1 cellular context compared by ENCODE assay signal in the genomic region with DNA sequence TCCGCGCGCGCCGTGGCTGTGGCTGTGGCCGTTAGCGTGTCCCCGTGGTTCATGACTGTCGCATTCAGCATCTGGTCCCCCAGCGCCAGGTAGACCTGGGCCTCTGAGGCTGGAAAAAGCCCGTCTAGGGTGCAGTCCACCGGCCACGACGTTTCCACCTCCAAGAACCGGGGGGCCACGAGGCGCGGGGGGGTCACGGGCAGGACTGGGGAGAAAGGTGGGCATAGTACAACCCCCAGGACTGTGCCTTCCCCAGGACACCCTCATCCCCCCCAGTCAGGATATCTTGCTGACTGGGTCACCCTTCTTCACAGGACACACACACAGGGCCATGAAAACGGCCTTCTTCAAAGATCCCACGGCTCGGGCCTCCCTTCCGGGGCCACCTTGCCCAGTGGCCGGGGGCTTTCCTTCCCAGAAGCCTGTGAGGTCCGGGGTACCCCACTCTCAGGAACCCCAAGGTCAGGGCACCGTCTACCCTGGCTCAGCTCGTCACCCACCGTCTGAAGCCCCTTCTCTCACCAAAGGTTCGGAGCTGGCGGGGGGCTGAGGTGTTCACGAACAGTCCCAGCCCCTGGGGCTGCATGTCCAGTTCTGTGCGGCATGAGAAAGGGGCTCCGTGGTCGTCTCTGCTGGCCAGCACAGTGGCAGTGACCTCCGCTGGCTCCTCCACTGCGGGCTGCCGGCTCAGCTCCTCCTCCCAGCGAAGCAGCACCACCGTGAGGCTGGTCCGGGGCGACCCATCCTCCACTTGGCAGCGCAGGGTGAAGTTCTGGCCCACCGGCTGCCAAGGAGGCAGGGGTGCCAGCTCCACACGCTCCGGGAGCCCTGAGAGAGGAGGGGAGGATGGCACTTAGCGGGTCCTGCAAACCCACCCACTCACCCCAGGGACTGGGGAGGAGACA.
TF ChIP-seq lines count a peak whose summit lies in the region.

No MANE protein-coding gene starts in this region.

TF ChIP-seq in K562, 482 proteins besides CTCF, POLR2A, EP300 and RAD21 (continued from another document and continues in another):
- TF ChIP-seq PBX2 (CRISPR knock-in tag; IDR thresholded peaks at IDR 0.05; ENCODE audit: low read depth) = no peak
- no peak for TF ChIP-seq PBX2 (tag; conservative IDR thresholded peaks at IDR 0.05; ENCODE audit: low read depth)
- 0 out of 2 replicates have a peak, but pooled peaks have one; percentile 70 for TF ChIP-seq RBM14 (IDR thresholded peaks at IDR 0.05; ENCODE audit: borderline replicate concordance, insufficient read depth, low read depth, low read length)
- TF ChIP-seq DDX20 (tag; IDR thresholded peaks at IDR 0.05; ENCODE audit: low read depth) = no peak
- TF ChIP-seq MTA3 (IDR thresholded peaks at IDR 0.05; ENCODE audit: borderline replicate concordance) = no peak
- no peak for TF ChIP-seq ZNF79 (CRISPR knock-in tag; IDR thresholded peaks at IDR 0.05; ENCODE audit: low read depth)
- TF ChIP-seq PHF20 (IDR thresholded peaks at IDR 0.05; ENCODE audit: partially characterized antibody) = no peak
- no peak for TF ChIP-seq STAT6 (CRISPR knock-in tag; IDR thresholded peaks at IDR 0.05)
- TF ChIP-seq ZNF282 (CRISPR knock-in tag; IDR thresholded peaks at IDR 0.05) = no peak
- TF ChIP-seq ZNF121 (CRISPR knock-in tag; conservative IDR thresholded peaks at IDR 0.05) = 0 out of 2 replicates have a peak, but pooled peaks have one; percentile 15
- peak; percentile 14 for TF ChIP-seq HMGN3 (IDR thresholded peaks at IDR 0.05; ENCODE audit: borderline replicate concordance, extremely low read depth, insufficient read length, low read depth, low read length)
- TF ChIP-seq ZNF165 (CRISPR knock-in tag; IDR thresholded peaks at IDR 0.05; ENCODE audit: borderline replicate concordance) = no peak
- no peak for TF ChIP-seq TBL1XR1 (IDR thresholded peaks at IDR 0.05; ENCODE audit: low read length in 2 of 2)
- no peak for TF ChIP-seq ELK1 (CRISPR knock-in tag; IDR thresholded peaks at IDR 0.05)
- TF ChIP-seq NFE2 (IDR thresholded peaks at IDR 0.05; ENCODE audit: low read depth) = no peak
- TF ChIP-seq ZBTB11 (CRISPR knock-in tag; IDR thresholded peaks at IDR 0.05) = no peak
- TF ChIP-seq NRF1 (conservative IDR thresholded peaks at IDR 0.05 in 1 of 2, IDR thresholded peaks at IDR 0.05 in 1 of 2) = 0 out of 4 replicates have a peak, but pooled peaks of 1 of the 2 experiments have one; percentile 35
- TF ChIP-seq ATF1 (CRISPR knock-in tag; IDR thresholded peaks at IDR 0.05) = no peak
- no peak; the same call in 1 of the 2 replicates for TF ChIP-seq ATF1 (tag; IDR thresholded peaks at IDR 0.05)
- TF ChIP-seq, protein P1, sequence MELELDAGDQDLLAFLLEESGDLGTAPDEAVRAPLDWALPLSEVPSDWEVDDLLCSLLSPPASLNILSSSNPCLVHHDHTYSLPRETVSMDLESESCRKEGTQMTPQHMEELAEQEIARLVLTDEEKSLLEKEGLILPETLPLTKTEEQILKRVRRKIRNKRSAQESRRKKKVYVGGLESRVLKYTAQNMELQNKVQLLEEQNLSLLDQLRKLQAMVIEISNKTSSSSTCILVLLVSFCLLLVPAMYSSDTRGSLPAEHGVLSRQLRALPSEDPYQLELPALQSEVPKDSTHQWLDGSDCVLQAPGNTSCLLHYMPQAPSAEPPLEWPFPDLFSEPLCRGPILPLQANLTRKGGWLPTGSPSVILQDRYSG (tag; conservative IDR thresholded peaks at IDR 0.05; ENCODE audit: low read depth) = no peak
- TF ChIP-seq DPF2 (IDR thresholded peaks at IDR 0.05) = no peak
- no peak for TF ChIP-seq HNRNPUL1 (IDR thresholded peaks at IDR 0.05; ENCODE audit: low read length)
- TF ChIP-seq, protein P2, sequence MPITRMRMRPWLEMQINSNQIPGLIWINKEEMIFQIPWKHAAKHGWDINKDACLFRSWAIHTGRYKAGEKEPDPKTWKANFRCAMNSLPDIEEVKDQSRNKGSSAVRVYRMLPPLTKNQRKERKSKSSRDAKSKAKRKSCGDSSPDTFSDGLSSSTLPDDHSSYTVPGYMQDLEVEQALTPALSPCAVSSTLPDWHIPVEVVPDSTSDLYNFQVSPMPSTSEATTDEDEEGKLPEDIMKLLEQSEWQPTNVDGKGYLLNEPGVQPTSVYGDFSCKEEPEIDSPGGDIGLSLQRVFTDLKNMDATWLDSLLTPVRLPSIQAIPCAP (CRISPR knock-in tag; IDR thresholded peaks at IDR 0.05; ENCODE audit: borderline replicate concordance) = no peak
- no peak for TF ChIP-seq GATAD2B (IDR thresholded peaks at IDR 0.05; ENCODE audit: borderline replicate concordance)
- TF ChIP-seq ZNF3 (CRISPR knock-in tag; IDR thresholded peaks at IDR 0.05) = no peak
- TF ChIP-seq, protein P3, sequence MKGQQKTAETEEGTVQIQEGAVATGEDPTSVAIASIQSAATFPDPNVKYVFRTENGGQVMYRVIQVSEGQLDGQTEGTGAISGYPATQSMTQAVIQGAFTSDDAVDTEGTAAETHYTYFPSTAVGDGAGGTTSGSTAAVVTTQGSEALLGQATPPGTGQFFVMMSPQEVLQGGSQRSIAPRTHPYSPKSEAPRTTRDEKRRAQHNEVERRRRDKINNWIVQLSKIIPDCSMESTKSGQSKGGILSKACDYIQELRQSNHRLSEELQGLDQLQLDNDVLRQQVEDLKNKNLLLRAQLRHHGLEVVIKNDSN (CRISPR knock-in tag; IDR thresholded peaks at IDR 0.05) = no peak; the same call in 1 of the 2 replicates
- TF ChIP-seq SRSF7 (optimal IDR thresholded peaks at IDR 0.05; ENCODE audit: low read depth, low read length) = no peak
- peak; percentile 83; the same call in 1 of the 2 replicates for TF ChIP-seq ZFX (CRISPR knock-in tag; IDR thresholded peaks at IDR 0.05)
- no peak for TF ChIP-seq ZNF780A (CRISPR knock-in tag; IDR thresholded peaks at IDR 0.05)
- TF ChIP-seq HDAC1 (IDR thresholded peaks at IDR 0.05) = no peak
- TF ChIP-seq YY1 (IDR thresholded peaks at IDR 0.05; ENCODE audit: borderline replicate concordance in 1 of 3, control insufficient read depth in 1 of 3, extremely low read depth in 1 of 3, insufficient read depth in 3 of 3, insufficient read length in 1 of 3, insufficient replicate concordance in 2 of 3, low read depth in 1 of 3, low read length in 2 of 3) = no peak
- no peak for TF ChIP-seq COPS2 (conservative IDR thresholded peaks at IDR 0.05)
- no peak for TF ChIP-seq NBN (IDR thresholded peaks at IDR 0.05; ENCODE audit: low read depth)
- TF ChIP-seq ZBTB5 (IDR thresholded peaks at IDR 0.05) = no peak
- TF ChIP-seq FIP1L1 (IDR thresholded peaks at IDR 0.05; ENCODE audit: low read depth, low read length, poor library complexity, severe bottlenecking) = peak; percentile 12
- no peak for TF ChIP-seq ZBTB34 (CRISPR knock-in tag; IDR thresholded peaks at IDR 0.05)
- TF ChIP-seq ZNF146 (CRISPR knock-in tag; IDR thresholded peaks at IDR 0.05; ENCODE audit: unreplicated experiment) = no peak
- peak; percentile 98 for TF ChIP-seq ZBTB9 (CRISPR knock-in tag; IDR thresholded peaks at IDR 0.05)
- TF ChIP-seq U2AF2 (optimal IDR thresholded peaks at IDR 0.05; ENCODE audit: low read depth, low read length) = no peak
- TF ChIP-seq ZNF263 (CRISPR knock-in tag; IDR thresholded peaks at IDR 0.05; ENCODE audit: borderline replicate concordance) = peak; percentile 14; the same call in 1 of the 2 replicates
